In the genomic region with DNA sequence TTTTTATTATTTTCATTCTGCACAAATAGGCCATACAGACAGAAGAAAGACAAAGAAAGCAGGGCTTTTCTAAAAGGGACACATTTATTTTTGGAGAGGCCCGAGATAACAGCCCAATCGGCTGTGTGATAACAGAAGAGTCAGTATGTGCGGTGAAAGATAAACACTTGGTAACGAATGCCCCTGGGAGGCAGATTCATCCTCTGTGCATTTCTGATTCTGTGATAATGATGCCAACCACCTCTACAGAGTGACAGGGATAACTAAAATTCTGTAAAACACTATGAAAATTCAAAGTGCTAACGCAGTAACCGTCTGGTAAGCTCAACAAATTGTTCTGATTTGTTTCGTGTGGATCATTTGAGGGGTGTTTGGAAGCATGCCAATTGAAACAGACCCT, we compare ENCODE assay signal across 2 cellular contexts.
TF ChIP-seq lines count a peak whose summit lies in the region.

No MANE protein-coding gene starts in this region.

TF ChIP-seq in SK-N-SH, 30 proteins besides CTCF, POLR2A, EP300 and RAD21 (continued from another document):
- TF ChIP-seq, protein P1, sequence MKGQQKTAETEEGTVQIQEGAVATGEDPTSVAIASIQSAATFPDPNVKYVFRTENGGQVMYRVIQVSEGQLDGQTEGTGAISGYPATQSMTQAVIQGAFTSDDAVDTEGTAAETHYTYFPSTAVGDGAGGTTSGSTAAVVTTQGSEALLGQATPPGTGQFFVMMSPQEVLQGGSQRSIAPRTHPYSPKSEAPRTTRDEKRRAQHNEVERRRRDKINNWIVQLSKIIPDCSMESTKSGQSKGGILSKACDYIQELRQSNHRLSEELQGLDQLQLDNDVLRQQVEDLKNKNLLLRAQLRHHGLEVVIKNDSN (IDR thresholded peaks at IDR 0.05; ENCODE audit: borderline replicate concordance, low read depth), result no peak
- TF ChIP-seq TEAD4 (IDR thresholded peaks at IDR 0.05; ENCODE audit: borderline replicate concordance, insufficient read depth), result no peak
- TF ChIP-seq RXRA (IDR thresholded peaks at IDR 0.05; ENCODE audit: borderline replicate concordance, low read depth), result no peak
- TF ChIP-seq NRF1 (IDR thresholded peaks at IDR 0.05; ENCODE audit: low read depth, low read length), result no peak
- TF ChIP-seq MEF2A (IDR thresholded peaks at IDR 0.05; ENCODE audit: borderline replicate concordance, low read depth), result no peak
- TF ChIP-seq JUND (IDR thresholded peaks at IDR 0.05), result no peak
- TF ChIP-seq MXI1 (IDR thresholded peaks at IDR 0.05; ENCODE audit: low read depth, low read length), result no peak
- no peak for TF ChIP-seq NFIC (IDR thresholded peaks at IDR 0.05; ENCODE audit: borderline replicate concordance)

TF ChIP-seq in SK-N-SH treated with all-trans-retinoic acid at 6 μM for 48 hours, 23 proteins besides CTCF, POLR2A, EP300 and RAD21 (continued from another document):
- TF ChIP-seq, protein P2, sequence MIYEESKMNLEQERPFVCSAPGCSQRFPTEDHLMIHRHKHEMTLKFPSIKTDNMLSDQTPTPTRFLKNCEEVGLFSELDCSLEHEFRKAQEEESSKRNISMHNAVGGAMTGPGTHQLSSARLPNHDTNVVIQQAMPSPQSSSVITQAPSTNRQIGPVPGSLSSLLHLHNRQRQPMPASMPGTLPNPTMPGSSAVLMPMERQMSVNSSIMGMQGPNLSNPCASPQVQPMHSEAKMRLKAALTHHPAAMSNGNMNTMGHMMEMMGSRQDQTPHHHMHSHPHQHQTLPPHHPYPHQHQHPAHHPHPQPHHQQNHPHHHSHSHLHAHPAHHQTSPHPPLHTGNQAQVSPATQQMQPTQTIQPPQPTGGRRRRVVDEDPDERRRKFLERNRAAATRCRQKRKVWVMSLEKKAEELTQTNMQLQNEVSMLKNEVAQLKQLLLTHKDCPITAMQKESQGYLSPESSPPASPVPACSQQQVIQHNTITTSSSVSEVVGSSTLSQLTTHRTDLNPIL (CRISPR knock-in tag; IDR thresholded peaks at IDR 0.05; ENCODE audit: low read depth), result no peak
